Comparison of ENCODE assay signal across 10 cellular contexts in the genomic region with DNA sequence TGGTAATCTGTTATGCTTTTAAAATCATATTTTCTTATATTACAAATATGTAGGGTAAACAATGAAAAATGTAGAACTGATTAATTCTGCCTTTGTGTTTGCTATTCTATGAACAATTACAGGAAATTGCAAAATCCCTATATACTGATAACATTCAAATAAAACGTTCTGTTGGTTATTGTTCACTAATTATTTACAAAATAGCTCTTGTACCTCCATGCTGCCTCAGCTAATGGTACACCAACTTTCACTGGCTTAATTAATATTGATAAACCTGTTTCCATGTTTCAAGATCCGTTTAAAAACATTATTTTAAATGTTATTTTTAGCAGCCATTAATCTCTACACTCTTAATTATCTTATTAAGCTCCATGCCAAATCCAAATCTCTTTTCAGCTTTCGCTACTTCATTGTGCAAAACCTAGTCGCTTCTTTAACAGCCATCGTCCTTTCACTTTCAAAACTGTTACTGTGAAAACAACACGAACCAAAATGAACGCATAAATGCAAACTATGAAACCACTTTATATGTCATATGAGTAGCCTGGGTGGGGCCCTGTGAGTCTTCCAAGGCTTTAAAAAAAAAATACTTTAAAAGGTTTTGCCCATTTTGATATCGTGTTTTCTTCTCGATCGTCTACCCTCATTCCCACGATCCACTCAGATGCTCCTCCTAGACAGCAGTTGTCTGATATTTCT.
DNase-seq lines count a peak whose midpoint lies in the region; ATAC-seq and TF ChIP-seq lines count a peak whose summit lies in the region.
"Had no signal": no experiment of that assay in that cellular context is flagged by ENCODE, and none has a peak within 500 bp of the region (broad histone marks: within the 10 kb centered on the region; RNA-seq: fewer than 3 reads in every experiment).

No MANE protein-coding gene starts in this region.

- no peaks in the 10 kb centered on the region for H3K4me1 Mint-ChIP-seq in natural killer cell
- H3K4me1 Mint-ChIP-seq: stimulated activated effector memory CD8-positive, alpha-beta T cell treated with anti-CD3 and anti-CD28 coated beads, Interleukin-12 subunit alpha, Interleukin-12 subunit beta, amount 100 ng/mL, for 72 hours had no signal

- peak; percentile 12 for DNase-seq in DMS53 treated with DMSO at 0.1 percent for 48 hours (lab: John Stamatoyannopoulos, UW; ENCODE audit: unreplicated experiment)
- peak; percentile 53 for DNase-seq in NCI-H526 treated with DMSO at 0.1 percent for 48 hours (lab: John Stamatoyannopoulos, UW)
- DNase-seq in dermis microvascular lymphatic vessel endothelial cell (ENCODE audit: low read depth in 2 of 2): peak; percentile 47 to 58
- no peak for DNase-seq in ovary
- no peak for DNase-seq in hepatic stellate cell (ENCODE audit: low spot score)
- no peak for DNase-seq in natural killer cell
- DNase-seq: MV-4-11 had no signal

- H3K9me3 ChIP-seq in ovary: no peaks in the 10 kb centered on the region

- no peaks in the 10 kb centered on the region for H3K27me3 ChIP-seq in ovary

- no peak for TF ChIP-seq POLR2A in ovary (IDR thresholded peaks at IDR 0.05)

- peaks cover 6 to 14% of the 10 kb centered on the region in 2 donors for H3K9me3 Mint-ChIP-seq in natural killer cell

- no peaks in the 10 kb centered on the region for H3K27me3 Mint-ChIP-seq in natural killer cell (ENCODE audit: low read depth in 2 of 2)

- TF ChIP-seq EP300 in ovary (IDR thresholded peaks at IDR 0.05): no peak

- intact Hi-C loops in ovary (cut with DNase I) (loop anchor here in 2 of 4 donors (5.0 to 10.0 kb wide), 2 partner anchors 115 to 352 kb away; no protein-coding TSS in a partner anchor), natural killer cell (cut with micrococcal nuclease) (no loop called here)

- peaks cover 8% of the 10 kb centered on the region for H3K36me3 Mint-ChIP-seq in natural killer cell
- H3K36me3 Mint-ChIP-seq: stimulated activated effector memory CD8-positive, alpha-beta T cell treated with anti-CD3 and anti-CD28 coated beads, Interleukin-12 subunit alpha, Interleukin-12 subunit beta, amount 100 ng/mL, for 72 hours had no signal

- H3K4me3 ChIP-seq in ovary: peak overlapping the region; percentile 51

- ATAC-seq in GM21786 (IDR thresholded peaks at IDR 0.05; ENCODE audit: unreplicated experiment) (no peak), natural killer cell (no peak), GM19351 (IDR thresholded peaks at IDR 0.05; ENCODE audit: unreplicated experiment) (no peak)
- ATAC-seq: stimulated activated effector memory CD8-positive, alpha-beta T cell treated with anti-CD3 and anti-CD28 coated beads, Interleukin-12 subunit alpha, Interleukin-12 subunit beta, amount 100 ng/mL, for 72 hours had no signal

- WGBS in ovary, 3 donors: 4 to 9% (median 6%) methylated on average over 11 of the region's 11 CpGs

- no peak overlapping the region for H3K4me3 Mint-ChIP-seq in natural killer cell
- H3K4me3 Mint-ChIP-seq: stimulated activated effector memory CD8-positive, alpha-beta T cell treated with anti-CD3 and anti-CD28 coated beads, Interleukin-12 subunit alpha, Interleukin-12 subunit beta, amount 100 ng/mL, for 72 hours had no signal

- no peak for TF ChIP-seq CTCF in ovary (IDR thresholded peaks at IDR 0.05)
- no peak for TF ChIP-seq CTCF in natural killer cell (IDR thresholded peaks at IDR 0.05)

- H3K27ac ChIP-seq in ovary: peak overlapping the region; percentile 54 to 84

- H3K36me3 ChIP-seq in ovary: no peaks in the 10 kb centered on the region

- no peak overlapping the region for H3K27ac Mint-ChIP-seq in natural killer cell
- H3K27ac Mint-ChIP-seq: stimulated activated effector memory CD8-positive, alpha-beta T cell treated with anti-CD3 and anti-CD28 coated beads, Interleukin-12 subunit alpha, Interleukin-12 subunit beta, amount 100 ng/mL, for 72 hours had no signal

- no peaks in the 10 kb centered on the region for H3K4me1 ChIP-seq in ovary (ENCODE audit: insufficient read depth)

Comparison
In these comparisons a context has a peak if more than half of its experiments do, and no peak if none do; other contexts are left out.
1. DNase-seq: peak in DMS53 treated with DMSO at 0.1 percent for 48 hours (single experiment), NCI-H526 treated with DMSO at 0.1 percent for 48 hours (single experiment) and dermis microvascular lymphatic vessel endothelial cell (2 of 2); none in ovary (0 of 5), hepatic stellate cell (single experiment) and natural killer cell (single experiment).